15 cellular contexts compared by ENCODE assay signal in the genomic region with DNA sequence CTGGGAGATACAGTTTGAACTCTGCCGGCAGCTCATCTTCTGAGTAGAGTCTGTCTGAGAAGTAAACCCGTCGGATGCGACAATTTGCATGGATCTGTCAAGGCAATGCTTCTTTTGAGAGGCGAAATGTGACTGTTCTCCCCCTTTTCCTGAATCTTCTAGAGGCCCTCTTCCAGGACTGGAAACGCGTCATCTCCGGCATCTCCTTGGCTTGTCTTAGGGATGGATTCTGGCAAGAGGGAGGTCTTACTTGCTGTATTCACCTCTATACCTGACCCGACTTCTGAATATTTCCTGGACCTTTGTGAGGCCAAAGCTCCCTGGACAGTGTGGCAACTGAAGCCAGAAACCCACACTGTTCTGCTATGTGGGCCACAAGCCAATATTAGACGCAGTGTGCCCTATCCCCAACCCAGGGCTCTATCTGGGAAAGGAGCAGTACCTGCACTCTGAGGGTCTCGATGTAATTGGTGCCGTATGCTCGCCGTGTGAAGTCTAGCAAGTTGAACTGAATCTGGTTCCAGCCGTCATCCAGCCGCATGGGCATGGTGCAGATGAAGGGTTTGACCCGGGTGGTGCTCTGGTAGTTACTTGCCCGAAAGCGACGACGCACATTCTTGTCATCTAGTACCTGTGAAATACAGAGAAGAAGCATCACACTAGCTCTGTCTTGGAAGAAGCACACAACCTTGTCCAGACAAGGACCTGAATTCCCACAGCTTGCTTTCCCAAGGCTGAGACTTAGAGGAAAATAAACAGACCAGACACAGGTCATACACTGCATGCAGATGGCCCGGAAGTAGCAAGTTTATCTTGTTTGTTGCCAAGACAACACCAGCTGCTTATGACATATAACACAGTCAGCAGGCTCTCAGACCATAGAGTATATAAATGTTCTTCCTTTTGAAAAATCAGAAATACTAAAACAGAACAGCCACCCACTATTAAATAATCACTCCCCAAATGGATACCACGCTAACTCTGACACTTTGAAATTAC. TPM values are rescaled to one million over a fixed set of nuclear protein-coding genes. Genes with fewer than 3 reads are reported as not detected.
DNase-seq lines count a peak whose midpoint lies in the region; ATAC-seq, FAIRE-seq and TF ChIP-seq lines count a peak whose summit lies in the region.
"Had no signal": no experiment of that assay in that cellular context is flagged by ENCODE, and none has a peak within 500 bp of the region (broad histone marks: within the 10 kb centered on the region; RNA-seq: fewer than 3 reads in every experiment).

No MANE protein-coding gene starts in this region.

- in situ Hi-C loops in K562 (cut with MboI) = loop anchor here (5.0 kb wide), 1 partner anchor 83 kb away; no protein-coding TSS in a partner anchor
- in situ Hi-C loops in G401 (cut with HindIII; ENCODE audit: low sequenced_read_pairs) = no loop called here
- in situ Hi-C loops in HAP-1 (cut with MboI; ENCODE audit: low sequenced_read_pairs) = no loop called here

- peaks cover 40% of the 10 kb centered on the region for H3K79me2 ChIP-seq in K562 (ENCODE audit: control insufficient read depth, insufficient read depth, low read length)
- peaks cover 33% of the 10 kb centered on the region for H3K79me2 ChIP-seq in parathyroid adenoma

- H3K36me3 ChIP-seq in K562 (ENCODE audit: control insufficient read depth, insufficient read depth, low read length) (peaks cover 48% of the 10 kb centered on the region), parathyroid adenoma (ENCODE audit: control insufficient read depth, insufficient read depth, low read length) (no peaks in the 10 kb centered on the region), HAP-1 (replicated peaks) (peaks cover 36% of the 10 kb centered on the region)

- DNase-seq in HTR-8/SVneo (ENCODE audit: insufficient read length, low spot score) (no peak), K562 (ENCODE audit: extremely low read depth in 1 of 4, low spot score in 3 of 4) (no peak), G401 (ENCODE audit: low spot score) (no peak), HAP-1 (ENCODE audit: low spot score in 2 of 2) (no peak)
- DNase-seq in central memory CD4-positive, alpha-beta T cell = no peak
- DNase-seq: activated CD4-positive, alpha-beta T cell treated with anti-CD3 and anti-CD28 coated beads, Interleukin-2, amount 50 U/mL, for 1 hour; activated naive CD8-positive, alpha-beta T cell treated with anti-CD3 and anti-CD28 coated beads, Interleukin-2, amount 50 U/mL, for 24 hours; activated T-cell treated with anti-CD3 and anti-CD28 coated beads, Interleukin-2, amount 50 U/mL, for 48 hours; naive thymus-derived CD8-positive, alpha-beta T cell; NCI-H446; SIG-M5; stomach had no signal

- H3K4me2 ChIP-seq in K562 (ENCODE audit: insufficient read depth, low read length) = no peak overlapping the region
- no peak overlapping the region for H3K4me2 ChIP-seq in parathyroid adenoma (ENCODE audit: low read length)
- H3K4me2 ChIP-seq: BLaER1 had no signal

- H2AFZ ChIP-seq in K562 (ENCODE audit: low read depth, low read length) = no peak overlapping the region
- H2AFZ ChIP-seq in parathyroid adenoma = no peak overlapping the region

- no peaks in the 10 kb centered on the region for H3K9me3 ChIP-seq in K562 (replicated peaks; ENCODE audit: control insufficient read depth, insufficient read depth, low read depth, low read length)
- H3K9me3 ChIP-seq in parathyroid adenoma (ENCODE audit: control insufficient read depth, low read length) = no peaks in the 10 kb centered on the region
- no peaks in the 10 kb centered on the region for H3K9me3 ChIP-seq in HAP-1
- H3K9me3 ChIP-seq: BLaER1, stomach had no signal

- FAIRE-seq in HTR-8/SVneo (lab: Jason Lieb, UNC) (peak; percentile 33), K562 (lab: Jason Lieb, UNC) (no peak), islet of Langerhans (lab: Jason Lieb, UNC) (peak; percentile 93)

- TF ChIP-seq CTCF in K562 (IDR thresholded peaks at IDR 0.05 in 2 of 3, conservative IDR thresholded peaks at IDR 0.05 in 1 of 3; ENCODE audit: insufficient read depth in 2 of 3, low read depth in 1 of 3, low read length in 3 of 3) (no peak), parathyroid adenoma (IDR thresholded peaks at IDR 0.05) (no peak)

- CTCF ChIA-PET in K562 (lab: Yijun Ruan, JAX; ENCODE audit: low intra/inter-chr PET ratio) = no interaction called here

- no peak for TF ChIP-seq RAD21 in K562 (CRISPR knock-in tag; conservative IDR thresholded peaks at IDR 0.05 in 1 of 2, IDR thresholded peaks at IDR 0.05 in 1 of 2)

- TF ChIP-seq EP300 in K562 (IDR thresholded peaks at IDR 0.05; ENCODE audit: low read length) = no peak

- no peak overlapping the region for H3K9ac ChIP-seq in K562 (ENCODE audit: insufficient read depth in 1 of 2, low read depth in 2 of 2, low read length in 2 of 2)
- H3K9ac ChIP-seq in parathyroid adenoma = no peak overlapping the region
- H3K9ac ChIP-seq: BLaER1 had no signal

- H3K4me3 ChIP-seq in K562 (no peak overlapping the region), parathyroid adenoma (ENCODE audit: low read depth, low read length) (no peak overlapping the region), HAP-1 (no peak overlapping the region)
- H3K4me3 ChIP-seq: BLaER1, stomach had no signal

- H3K27me3 ChIP-seq in K562 (ENCODE audit: control insufficient read depth in 2 of 2, insufficient read depth in 2 of 2, low read length in 2 of 2) = no peaks in the 10 kb centered on the region
- no peaks in the 10 kb centered on the region for H3K27me3 ChIP-seq in parathyroid adenoma (ENCODE audit: control insufficient read depth, insufficient read depth, low read length)
- H3K27me3 ChIP-seq in HAP-1 (ENCODE audit: low read depth) = no peaks in the 10 kb centered on the region
- H3K27me3 ChIP-seq: BLaER1, stomach had no signal

- intact Hi-C loops in K562 (cut with micrococcal nuclease) = no loop called here

- H3K9me1 ChIP-seq in K562 (ENCODE audit: control insufficient read depth, insufficient read depth, low read length) = no peaks in the 10 kb centered on the region

- H3K27ac ChIP-seq in K562 (ENCODE audit: extremely low read depth, low read depth, low read length) (no peak overlapping the region), parathyroid adenoma (peak overlapping the region; percentile 68)
- H3K27ac ChIP-seq: BLaER1 had no signal

- POLR2A ChIA-PET in K562 (lab: Yijun Ruan, JAX) = interaction anchor here (0.7 to 1.9 kb wide), 4 partner anchors 8 to 14 kb away, joined by 3 to 7 read pairs (median 5); a partner anchor contains a TSS

- ATAC-seq in K562 = no peak
- ATAC-seq: activated naive CD8-positive, alpha-beta T cell treated with anti-CD3 and anti-CD28 coated beads, Interleukin-2, amount 50 U/mL, for 24 hours; naive thymus-derived CD8-positive, alpha-beta T cell had no signal

- no peak for TF ChIP-seq POLR2A in K562 (conservative IDR thresholded peaks at IDR 0.05)

- BruUV-seq in K562 (replicated peaks; lab: Mats Ljungman, UMichigan) = no TSS peak

- no peaks in the 10 kb centered on the region; the same call in 1 of the 2 replicates for H4K20me1 ChIP-seq in K562 (replicated peaks; ENCODE audit: control insufficient read depth, insufficient read depth, low read length)

- 96% methylated on average over 23 of the region's 23 CpGs for WGBS in K562 (ENCODE audit: insufficient coverage, low coverage, missing lambda C conversion rate)

- H3K4me1 ChIP-seq in K562 (replicated peaks in 1 of 2; ENCODE audit: control insufficient read depth in 2 of 2, insufficient read depth in 2 of 2, low read length in 2 of 2) = peaks cover 0 to 3% of the 10 kb centered on the region in 2 experiments; a peak in 3 of 5 replicates
- no peaks in the 10 kb centered on the region for H3K4me1 ChIP-seq in parathyroid adenoma
- H3K4me1 ChIP-seq in HAP-1 = no peaks in the 10 kb centered on the region; the same call in 1 of the 2 replicates

TF ChIP-seq in K562, 482 proteins besides CTCF, POLR2A, EP300 and RAD21:
- TF ChIP-seq RFX1 (IDR thresholded peaks at IDR 0.05) (peak; percentile 49), HDAC2 (IDR thresholded peaks at IDR 0.05) (no peak)
TF ChIP-seq in K562: peak in this region for 1.

RNA-seq across cellular contexts. Expression of a gene that starts 14.1 kb away (rescaled TPM):
- 60.4 and 84.1 TPM in 2 replicates for total RNA-seq in K562 (2011; cell fraction: chromatin; rRNA removed; ENCODE audit: low replicate concordance)
- 47.2 and 54.3 TPM in 2 replicates for total RNA-seq in K562 (2011; cell fraction: nucleolus; rRNA removed)
- 53.7 and 61.0 TPM in 2 replicates for total RNA-seq in K562 (2011; cell fraction: nucleoplasm; rRNA removed)
- 75.5 and 77.8 TPM in 2 replicates for total RNA-seq in K562 (2014; rRNA removed)
- total RNA-seq in K562 (2014; rRNA removed; fragmentation: Illumina TruSeq; extraction: Trizol) = 66.2 and 69.2 TPM in 2 replicates
- total RNA-seq in K562 (2015; rRNA removed; fragmentation: Illumina TruSeq; extraction: Trizol) = 79.1 and 90.5 TPM in 2 replicates
- total RNA-seq in K562 (2021) = 55.2 and 56.5 TPM in 2 replicates
- 75.3 and 76.3 TPM in 2 replicates for polyA plus RNA-seq in K562 (2011; rRNA removed)
- 80.3 and 88.1 TPM in 2 replicates for polyA plus RNA-seq in K562 (2011; cell fraction: cytosol; rRNA removed)
- polyA plus RNA-seq in K562 (2011; cell fraction: nucleus; rRNA removed) = 73.5 and 86.5 TPM in 2 replicates
- polyA plus RNA-seq in K562 (2012) = 58.5 and 70.9 TPM in 2 replicates
- polyA plus RNA-seq in K562 (2014; fragmentation: Illumina TruSeq; extraction: Trizol) = 74.4 and 79.1 TPM in 2 replicates
- 10 to 100 TPM; 20.5 to 30.4 TPM for polyA plus RNA-seq in K562 (2014; fragmentation: Nextera tagmentation; extraction: Ambion mirVana)
- polyA plus RNA-seq in K562 (2014; rRNA removed) = 84.5 and 90.0 TPM in 2 replicates
- polyA minus RNA-seq in K562 (2011; rRNA and poly(A)+ RNA removed) = 68.0 and 92.8 TPM in 2 replicates
- 50.4 and 54.9 TPM in 2 replicates for polyA minus RNA-seq in K562 (2011; cell fraction: cytosol; rRNA and poly(A)+ RNA removed)
- polyA minus RNA-seq in K562 (2011; cell fraction: nucleus; rRNA and poly(A)+ RNA removed) = 23.3 and 44.5 TPM in 2 replicates
- 70.7 and 89.6 TPM in 2 replicates for total RNA-seq in G401 (2014; rRNA removed; shearing (Covaris generic))
